In genomic region chr10:77416327-77417135, GRCh38 we compare ENCODE assay signal across 11 cellular contexts.
DNase-seq lines count a peak whose midpoint lies in the region; ATAC-seq and TF ChIP-seq lines count a peak whose summit lies in the region.
"Had no signal": no experiment of that assay in that cellular context is flagged by ENCODE, and none has a peak within 500 bp of the region (broad histone marks: within the 10 kb centered on the region; RNA-seq: fewer than 3 reads in every experiment).

No MANE protein-coding gene starts in this region.

- peak overlapping the region; percentile 50 for H3K4me2 ChIP-seq in GM23248 (ENCODE audit: unreplicated experiment)

- H3F3A ChIP-seq in GM23248 (ENCODE audit: insufficient read depth), result peaks cover 27% of the 10 kb centered on the region

- H4K20me1 ChIP-seq in GM23248 (ENCODE audit: insufficient read depth), result no peaks in the 10 kb centered on the region

- H3K27me3 ChIP-seq in GM23248 (replicated peaks; ENCODE audit: insufficient read depth) (no peaks in the 10 kb centered on the region), transverse colon (no peaks in the 10 kb centered on the region)

- peaks cover 34% of the 10 kb centered on the region for H3K4me1 ChIP-seq in GM23248 (ENCODE audit: insufficient read depth)
- peaks cover 5 to 26% (median 19%) of the 10 kb centered on the region in 4 donors for H3K4me1 ChIP-seq in transverse colon

- H3K4me3 ChIP-seq in GM23248 (peak overlapping the region; percentile 29), transverse colon (no peak overlapping the region)

- no peak for TF ChIP-seq EP300 in transverse colon (IDR thresholded peaks at IDR 0.05; ENCODE audit: low read depth)

- H3K36me3 ChIP-seq in GM23248 (ENCODE audit: low read depth) (no peaks in the 10 kb centered on the region), transverse colon (no peaks in the 10 kb centered on the region)

- peak overlapping the region; percentile 40; the same call in 1 of the 2 replicates for H2AFZ ChIP-seq in GM23248

- H3K4me1 Mint-ChIP-seq in natural killer cell treated with Interleukin-12 subunit alpha and Interleukin-12 subunit beta and Interleukin-15 and Interleukin-18, amount 100 ng/mL, for 72 hours (ENCODE audit: low read depth in 2 of 2), result no peaks in the 10 kb centered on the region
- H3K4me1 Mint-ChIP-seq: activated CD4-positive, alpha-beta T cell treated with anti-CD3 and anti-CD28 coated beads, Interleukin-2, amount 10 ng/mL, durations not matched to agents 7 days and 5 days; activated naive CD8-positive, alpha-beta T cell treated with anti-CD3 and anti-CD28 coated beads, Interleukin-2, amount 50 U/mL, for 24 hours had no signal

- H3K36me3 Mint-ChIP-seq in natural killer cell treated with Interleukin-12 subunit alpha and Interleukin-12 subunit beta and Interleukin-15 and Interleukin-18, amount 100 ng/mL, for 72 hours, result no peaks in the 10 kb centered on the region

- no peak overlapping the region for H3K4me3 Mint-ChIP-seq in natural killer cell treated with Interleukin-12 subunit alpha and Interleukin-12 subunit beta and Interleukin-15 and Interleukin-18, amount 100 ng/mL, for 72 hours
- H3K4me3 Mint-ChIP-seq: activated CD4-positive, alpha-beta T cell treated with anti-CD3 and anti-CD28 coated beads, Interleukin-2, amount 10 ng/mL, durations not matched to agents 7 days and 5 days; activated naive CD8-positive, alpha-beta T cell treated with anti-CD3 and anti-CD28 coated beads, Interleukin-2, amount 50 U/mL, for 24 hours had no signal

- WGBS in GM23248 (ENCODE audit: low coverage in 1 of 2, low lambda C conversion rate in 2 of 2, missing lambda C conversion rate in 2 of 2), 2 experiments, result 31 to 35% methylated on average over 14 of the region's 14 CpGs
- 76 to 87% methylated on average over 3 to 14 of the region's 14 CpGs for WGBS in transverse colon (ENCODE audit: low coverage in 1 of 2), 2 donors

- H3K27me3 Mint-ChIP-seq in natural killer cell treated with Interleukin-12 subunit alpha and Interleukin-12 subunit beta and Interleukin-15 and Interleukin-18, amount 100 ng/mL, for 72 hours, result peaks cover 2 to 8% of the 10 kb centered on the region in 2 donors
- H3K27me3 Mint-ChIP-seq: activated CD4-positive, alpha-beta T cell treated with anti-CD3 and anti-CD28 coated beads, Interleukin-2, amount 10 ng/mL, durations not matched to agents 7 days and 5 days; activated naive CD8-positive, alpha-beta T cell treated with anti-CD3 and anti-CD28 coated beads, Interleukin-2, amount 50 U/mL, for 24 hours had no signal

- intact Hi-C loops in transverse colon (cut with DNase I; ENCODE audit: low total_unique reads), result no loop called here

- H3K9me3 Mint-ChIP-seq in natural killer cell treated with Interleukin-12 subunit alpha and Interleukin-12 subunit beta and Interleukin-15 and Interleukin-18, amount 100 ng/mL, for 72 hours, result no peaks in the 10 kb centered on the region
- H3K9me3 Mint-ChIP-seq: activated CD4-positive, alpha-beta T cell treated with anti-CD3 and anti-CD28 coated beads, Interleukin-2, amount 10 ng/mL, durations not matched to agents 7 days and 5 days; activated naive CD8-positive, alpha-beta T cell treated with anti-CD3 and anti-CD28 coated beads, Interleukin-2, amount 50 U/mL, for 24 hours had no signal

- H3K27ac ChIP-seq in GM23248 (peak overlapping the region; percentile 82), transverse colon (peak overlapping the region; percentile 51 to 81 (median 70))

- TF ChIP-seq CTCF in transverse colon (IDR thresholded peaks at IDR 0.05) (no peak), GM13976 (IDR thresholded peaks at IDR 0.05; ENCODE audit: borderline replicate concordance, control extremely low read depth, extremely low read depth, insufficient read depth, missing control alignments) (no peak)

- no peak for ATAC-seq in natural killer cell treated with Interleukin-12 subunit alpha and Interleukin-12 subunit beta and Interleukin-15 and Interleukin-18, amount 100 ng/mL, for 72 hours
- ATAC-seq in GM18909 (IDR thresholded peaks at IDR 0.05; ENCODE audit: poor library complexity, unreplicated experiment) (no peak), HG02798 (IDR thresholded peaks at IDR 0.05; ENCODE audit: poor library complexity, unreplicated experiment) (no peak)
- ATAC-seq: activated naive CD8-positive, alpha-beta T cell treated with anti-CD3 and anti-CD28 coated beads, Interleukin-2, amount 50 U/mL, for 24 hours had no signal

- H3K9me3 ChIP-seq in GM23248 (ENCODE audit: low read depth) (no peaks in the 10 kb centered on the region), transverse colon (no peaks in the 10 kb centered on the region)

- H3K9ac ChIP-seq in GM23248, result peak overlapping the region; percentile 51

- no peak overlapping the region for H3K27ac Mint-ChIP-seq in natural killer cell treated with Interleukin-12 subunit alpha and Interleukin-12 subunit beta and Interleukin-15 and Interleukin-18, amount 100 ng/mL, for 72 hours
- H3K27ac Mint-ChIP-seq: activated CD4-positive, alpha-beta T cell treated with anti-CD3 and anti-CD28 coated beads, Interleukin-2, amount 10 ng/mL, durations not matched to agents 7 days and 5 days; activated naive CD8-positive, alpha-beta T cell treated with anti-CD3 and anti-CD28 coated beads, Interleukin-2, amount 50 U/mL, for 24 hours had no signal

- no peaks in the 10 kb centered on the region for H3K79me2 ChIP-seq in GM23248 (ENCODE audit: insufficient read depth)

- in situ Hi-C loops in GM23248 (cut with MboI), result no loop called here
- in situ Hi-C loops in transverse colon (cut with MboI; ENCODE audit: low pct_ligation_motif_present in 1 of 4, low pct_unique_long_range_greater_than_20kb in 1 of 4, low sequenced_read_pairs in 3 of 4), result loop anchor here in 1 of 4 donors (25.0 kb wide), 1 partner anchor 221 kb away; the partner anchor contains the start of gene KCNMA1
- in situ Hi-C loops in GM13976 (cut with MboI; ENCODE audit: low sequenced_read_pairs, unreplicated experiment), result no loop called here

- DNase-seq in GM23248 (peak; percentile 94), amniotic stem cell (lab: John Stamatoyannopoulos, UW) (peak; percentile 78), iris pigment epithelial cell (ENCODE audit: low read depth) (peak; percentile 79), transverse colon (no peak), GM13976 (ENCODE audit: low spot score) (no peak)
- DNase-seq in natural killer cell treated with Interleukin-12 subunit alpha and Interleukin-12 subunit beta and Interleukin-15 and Interleukin-18, amount 100 ng/mL, for 72 hours (ENCODE audit: low spot score), result no peak
- DNase-seq: activated CD4-positive, alpha-beta T cell treated with anti-CD3 and anti-CD28 coated beads, Interleukin-2, amount 10 ng/mL, durations not matched to agents 7 days and 5 days; activated naive CD8-positive, alpha-beta T cell treated with anti-CD3 and anti-CD28 coated beads, Interleukin-2, amount 50 U/mL, for 24 hours; MV-4-11 had no signal

- no peaks in the 10 kb centered on the region for H3K9me2 ChIP-seq in GM23248 (ENCODE audit: insufficient read depth)

- TF ChIP-seq POLR2A in transverse colon (IDR thresholded peaks at IDR 0.05), result no peak

Comparison
In these comparisons a context has a peak if more than half of its experiments do, and no peak if none do; other contexts are left out.
1. DNase-seq: peak in GM23248 (single experiment), amniotic stem cell (single experiment) and iris pigment epithelial cell (single experiment); none in transverse colon (single experiment), natural killer cell treated with Interleukin-12 subunit alpha and Interleukin-12 subunit beta and Interleukin-15 and Interleukin-18, amount 100 ng/mL, for 72 hours (single experiment) and GM13976 (single experiment).